1 cellular context compared by ENCODE assay signal in genomic region chr2:218671654-218672566, GRCh38.
TF ChIP-seq lines count a peak whose summit lies in the region.

RNF25 (minus strand) TSS chr2:218672002; CDS start chr2:218671970, 32 bp downstream.
STK36 (plus strand) TSS chr2:218672086; CDS start chr2:218672830, 744 bp downstream.

TF ChIP-seq in K562, 482 proteins besides CTCF, POLR2A, EP300 and RAD21 (continued from another document and continues in another):
- TF ChIP-seq ELF4 (CRISPR knock-in tag; IDR thresholded peaks at IDR 0.05) = peak; percentile 69; the same call in 1 of the 2 replicates
- peak; percentile 54; the same call in 1 of the 2 replicates for TF ChIP-seq ETS1 (conservative IDR thresholded peaks at IDR 0.05; ENCODE audit: control insufficient read depth, low read depth, low read length)
- TF ChIP-seq NFIC (IDR thresholded peaks at IDR 0.05) = peak; percentile 35; the same call in 1 of the 2 replicates
- TF ChIP-seq DACH1 (IDR thresholded peaks at IDR 0.05; ENCODE audit: partially characterized antibody) = peak; percentile 58
- TF ChIP-seq ZNF766 (CRISPR knock-in tag; conservative IDR thresholded peaks at IDR 0.05) = no peak
- TF ChIP-seq SIN3A (IDR thresholded peaks at IDR 0.05; ENCODE audit: borderline replicate concordance in 2 of 2, control insufficient read depth in 1 of 2, low read depth in 2 of 2, low read length in 2 of 2) = peak; percentile 66; a peak in 1 of 4 replicates
- TF ChIP-seq KLF13 (tag; IDR thresholded peaks at IDR 0.05; ENCODE audit: borderline replicate concordance, low read depth) = no peak
- TF ChIP-seq ZSCAN29 (IDR thresholded peaks at IDR 0.05) = no peak
- no peak for TF ChIP-seq ZNF583 (CRISPR knock-in tag; IDR thresholded peaks at IDR 0.05)
- TF ChIP-seq LEF1 (IDR thresholded peaks at IDR 0.05) = no peak
- no peak for TF ChIP-seq DDX20 (tag; IDR thresholded peaks at IDR 0.05; ENCODE audit: low read depth)
- no peak for TF ChIP-seq CHCHD3 (CRISPR knock-in tag; IDR thresholded peaks at IDR 0.05)
- no peak for TF ChIP-seq MCM7 (IDR thresholded peaks at IDR 0.05)
- TF ChIP-seq SIN3B (IDR thresholded peaks at IDR 0.05; ENCODE audit: low read depth) = peak; percentile 91
- TF ChIP-seq KAT8 (IDR thresholded peaks at IDR 0.05; ENCODE audit: low read depth) = no peak
- TF ChIP-seq ZNF584 (CRISPR knock-in tag; IDR thresholded peaks at IDR 0.05; ENCODE audit: low read depth) = no peak
- TF ChIP-seq ZNF644 (tag; IDR thresholded peaks at IDR 0.05; ENCODE audit: low read depth) = no peak
- no peak for TF ChIP-seq SP1 (CRISPR knock-in tag; IDR thresholded peaks at IDR 0.05)
- no peak for TF ChIP-seq KAT2B (IDR thresholded peaks at IDR 0.05; ENCODE audit: low read depth, low read length)
- no peak for TF ChIP-seq FOS (IDR thresholded peaks at IDR 0.05; ENCODE audit: extremely low read depth, insufficient read length)
- TF ChIP-seq ZZZ3 (IDR thresholded peaks at IDR 0.05) = peak; percentile 79
- TF ChIP-seq SMARCB1 (IDR thresholded peaks at IDR 0.05; ENCODE audit: insufficient read length, low read depth) = no peak
- no peak for TF ChIP-seq FOXA3 (CRISPR knock-in tag; conservative IDR thresholded peaks at IDR 0.05 in 1 of 2, IDR thresholded peaks at IDR 0.05 in 1 of 2)
- TF ChIP-seq IFI16 (CRISPR knock-in tag; IDR thresholded peaks at IDR 0.05) = no peak
- no peak for TF ChIP-seq ZNF717 (CRISPR knock-in tag; IDR thresholded peaks at IDR 0.05)
- TF ChIP-seq ZNF668 (CRISPR knock-in tag; IDR thresholded peaks at IDR 0.05) = no peak
- TF ChIP-seq EP400 (IDR thresholded peaks at IDR 0.05) = peak; percentile 70
- 0 out of 4 replicates have a peak, but pooled peaks have one; percentile 17 to 34 for TF ChIP-seq NRF1 (conservative IDR thresholded peaks at IDR 0.05 in 1 of 2, IDR thresholded peaks at IDR 0.05 in 1 of 2)
- TF ChIP-seq TGIF2 (CRISPR knock-in tag; IDR thresholded peaks at IDR 0.05) = no peak
- no peak for TF ChIP-seq POLR2H (tag; IDR thresholded peaks at IDR 0.05; ENCODE audit: low read depth)
- no peak for TF ChIP-seq CCNT2 (IDR thresholded peaks at IDR 0.05; ENCODE audit: borderline replicate concordance, extremely low read depth, insufficient read length, low read depth, low read length)
- TF ChIP-seq ZNF318 (IDR thresholded peaks at IDR 0.05; ENCODE audit: borderline replicate concordance in 1 of 2, low read depth in 1 of 2) = no peak
- TF ChIP-seq ARID1B (IDR thresholded peaks at IDR 0.05) = no peak
- no peak for TF ChIP-seq FUS (optimal IDR thresholded peaks at IDR 0.05; ENCODE audit: low read depth, low read length)
- no peak for TF ChIP-seq MYNN (IDR thresholded peaks at IDR 0.05)
- TF ChIP-seq MYNN (CRISPR knock-in tag; IDR thresholded peaks at IDR 0.05) = no peak
- no peak for TF ChIP-seq ILK (tag; IDR thresholded peaks at IDR 0.05; ENCODE audit: borderline replicate concordance, low read depth)
- TF ChIP-seq ZNF589 (CRISPR knock-in tag; IDR thresholded peaks at IDR 0.05; ENCODE audit: low read depth) = no peak
- no peak for TF ChIP-seq THAP12 (CRISPR knock-in tag; IDR thresholded peaks at IDR 0.05)
- TF ChIP-seq CHD7 (IDR thresholded peaks at IDR 0.05; ENCODE audit: low read depth, low read length) = no peak
- TF ChIP-seq ARID2 (IDR thresholded peaks at IDR 0.05) = no peak
